In the genomic region with DNA sequence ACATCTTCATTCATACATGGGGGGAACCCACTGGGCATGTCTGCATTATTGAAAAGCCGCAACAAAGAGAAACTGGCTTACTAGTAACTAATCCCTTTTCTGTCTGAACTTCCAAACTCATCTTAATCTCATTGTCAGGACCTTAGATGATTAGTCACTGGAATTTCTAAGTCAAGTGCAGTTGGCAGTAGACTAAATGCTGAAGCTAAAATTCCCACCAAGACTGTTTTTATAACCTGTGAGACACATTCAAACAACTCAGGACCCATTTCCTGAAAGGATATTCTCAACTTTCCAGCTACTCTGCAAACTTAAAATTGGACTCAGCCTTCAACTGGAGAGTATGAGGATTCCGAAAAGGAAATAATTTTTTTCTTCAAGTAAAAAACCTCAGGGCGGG, we compare ENCODE assay signal across 1 cellular context.
TF ChIP-seq lines count a peak whose summit lies in the region.

No MANE protein-coding gene starts in this region.

TF ChIP-seq in HepG2, 621 proteins besides CTCF, POLR2A, EP300 and RAD21 (continued from another document):
- TF ChIP-seq, protein P1, sequence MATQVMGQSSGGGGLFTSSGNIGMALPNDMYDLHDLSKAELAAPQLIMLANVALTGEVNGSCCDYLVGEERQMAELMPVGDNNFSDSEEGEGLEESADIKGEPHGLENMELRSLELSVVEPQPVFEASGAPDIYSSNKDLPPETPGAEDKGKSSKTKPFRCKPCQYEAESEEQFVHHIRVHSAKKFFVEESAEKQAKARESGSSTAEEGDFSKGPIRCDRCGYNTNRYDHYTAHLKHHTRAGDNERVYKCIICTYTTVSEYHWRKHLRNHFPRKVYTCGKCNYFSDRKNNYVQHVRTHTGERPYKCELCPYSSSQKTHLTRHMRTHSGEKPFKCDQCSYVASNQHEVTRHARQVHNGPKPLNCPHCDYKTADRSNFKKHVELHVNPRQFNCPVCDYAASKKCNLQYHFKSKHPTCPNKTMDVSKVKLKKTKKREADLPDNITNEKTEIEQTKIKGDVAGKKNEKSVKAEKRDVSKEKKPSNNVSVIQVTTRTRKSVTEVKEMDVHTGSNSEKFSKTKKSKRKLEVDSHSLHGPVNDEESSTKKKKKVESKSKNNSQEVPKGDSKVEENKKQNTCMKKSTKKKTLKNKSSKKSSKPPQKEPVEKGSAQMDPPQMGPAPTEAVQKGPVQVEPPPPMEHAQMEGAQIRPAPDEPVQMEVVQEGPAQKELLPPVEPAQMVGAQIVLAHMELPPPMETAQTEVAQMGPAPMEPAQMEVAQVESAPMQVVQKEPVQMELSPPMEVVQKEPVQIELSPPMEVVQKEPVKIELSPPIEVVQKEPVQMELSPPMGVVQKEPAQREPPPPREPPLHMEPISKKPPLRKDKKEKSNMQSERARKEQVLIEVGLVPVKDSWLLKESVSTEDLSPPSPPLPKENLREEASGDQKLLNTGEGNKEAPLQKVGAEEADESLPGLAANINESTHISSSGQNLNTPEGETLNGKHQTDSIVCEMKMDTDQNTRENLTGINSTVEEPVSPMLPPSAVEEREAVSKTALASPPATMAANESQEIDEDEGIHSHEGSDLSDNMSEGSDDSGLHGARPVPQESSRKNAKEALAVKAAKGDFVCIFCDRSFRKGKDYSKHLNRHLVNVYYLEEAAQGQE (IDR thresholded peaks at IDR 0.05; ENCODE audit: borderline replicate concordance in 1 of 2, low read depth in 1 of 2, low read length in 2 of 2): no peak
- TF ChIP-seq PHF5A (CRISPR knock-in tag; IDR thresholded peaks at IDR 0.05; ENCODE audit: low read depth, unreplicated experiment): no peak
- TF ChIP-seq ZNF335 (CRISPR knock-in tag; IDR thresholded peaks at IDR 0.05): no peak
- no peak for TF ChIP-seq MATR3 (CRISPR knock-in tag; IDR thresholded peaks at IDR 0.05)
- TF ChIP-seq TRIM24 (CRISPR knock-in tag; IDR thresholded peaks at IDR 0.05): no peak
